14 cellular contexts compared by ENCODE assay signal in the genomic region with DNA sequence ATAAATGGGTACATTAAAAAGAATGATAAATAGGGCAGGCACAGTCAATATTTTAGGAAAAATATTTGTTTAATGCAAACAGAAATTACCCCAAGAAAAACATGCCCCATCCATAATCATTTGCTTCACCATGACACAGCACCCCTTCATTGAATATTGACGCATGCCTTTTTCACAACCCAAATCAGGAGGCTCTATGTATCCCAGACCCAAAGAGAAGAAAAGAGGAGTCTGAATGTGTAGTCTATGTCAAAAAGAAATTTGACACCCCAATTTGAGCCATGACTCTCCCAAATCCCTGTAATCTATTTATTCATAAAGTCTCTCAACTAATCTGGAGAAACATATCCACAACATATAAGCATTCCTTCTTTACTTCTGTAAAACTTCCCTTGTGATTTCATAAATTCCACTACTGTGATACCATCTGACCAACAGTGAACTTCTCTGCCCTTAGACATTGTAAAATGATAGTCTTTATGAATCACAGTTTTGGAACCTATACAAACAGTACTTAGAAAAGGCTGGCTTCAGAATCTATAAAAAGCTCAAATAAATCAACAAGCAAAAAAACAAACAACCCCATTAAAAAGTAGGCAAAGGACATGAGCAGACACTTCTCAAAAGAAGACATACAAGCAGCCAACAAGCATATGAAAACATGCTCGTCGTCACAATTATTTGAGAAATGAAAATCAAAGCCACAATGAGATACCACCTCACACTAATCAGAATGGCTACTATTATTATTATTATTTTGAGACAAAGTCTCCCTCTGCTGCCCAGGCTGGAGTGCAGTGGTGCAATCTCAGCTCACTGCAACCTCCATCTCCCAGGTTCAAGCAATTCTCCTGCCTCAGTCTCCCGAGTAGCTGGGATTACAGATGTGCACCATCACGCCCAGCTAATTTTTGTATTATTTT. TPM values are rescaled to one million over a fixed set of nuclear protein-coding genes. Genes with fewer than 3 reads are reported as not detected.
DNase-seq lines count a peak whose midpoint lies in the region; ATAC-seq, FAIRE-seq and TF ChIP-seq lines count a peak whose summit lies in the region.
"Had no signal": no experiment of that assay in that cellular context is flagged by ENCODE, and none has a peak within 500 bp of the region (broad histone marks: within the 10 kb centered on the region; RNA-seq: fewer than 3 reads in every experiment).

No MANE protein-coding gene starts in this region.

- H3K27ac ChIP-seq in astrocyte (ENCODE audit: low read depth, low read length) (peak overlapping the region; percentile 71), suprapubic skin (no peak overlapping the region), left lung (no peak overlapping the region)
- H3K27ac ChIP-seq: heart right ventricle, WERI-Rb-1 had no signal

- no peak for TF ChIP-seq EP300 in suprapubic skin (IDR thresholded peaks at IDR 0.05)

- H4K20me1 ChIP-seq in astrocyte (ENCODE audit: insufficient read depth, low read length) = no peaks in the 10 kb centered on the region

- TF ChIP-seq CTCF in AG09309 (IDR thresholded peaks at IDR 0.05; ENCODE audit: control insufficient read depth, insufficient read depth, low read depth, low read length, missing control alignments) (no peak), HFFc6 (IDR thresholded peaks at IDR 0.05) (peak; percentile 25; the same call in 1 of the 2 replicates), astrocyte (IDR thresholded peaks at IDR 0.05; ENCODE audit: insufficient read depth, low read depth, low read length) (no peak), suprapubic skin (IDR thresholded peaks at IDR 0.05) (no peak), left lung (IDR thresholded peaks at IDR 0.05) (no peak)

- H3K4me1 ChIP-seq in astrocyte (ENCODE audit: insufficient read depth, low read length) = peaks cover 8% of the 10 kb centered on the region
- H3K4me1 ChIP-seq in suprapubic skin = no peaks in the 10 kb centered on the region
- no peaks in the 10 kb centered on the region for H3K4me1 ChIP-seq in left lung
- H3K4me1 ChIP-seq: Caco-2, heart right ventricle had no signal

- H3K79me2 ChIP-seq in astrocyte (ENCODE audit: insufficient read depth, low read length) = no peaks in the 10 kb centered on the region

- H3K27me3 ChIP-seq in astrocyte (ENCODE audit: insufficient read depth, low read length) (no peaks in the 10 kb centered on the region), suprapubic skin (no peaks in the 10 kb centered on the region), left lung (no peaks in the 10 kb centered on the region)
- H3K27me3 ChIP-seq: heart right ventricle had no signal

- intact Hi-C loops in left lung (cut with DNase I) = no loop called here

- FAIRE-seq in astrocyte (lab: Jason Lieb, UNC) = peak; percentile 56

- peak overlapping the region; percentile 57 for H3K4me2 ChIP-seq in astrocyte (ENCODE audit: low read length)

- DNase-seq in AG09309 (ENCODE audit: low read depth) (peak; percentile 69), HFFc6 (peak; percentile 95), astrocyte (ENCODE audit: low read depth) (peak; percentile 89), iris pigment epithelial cell (ENCODE audit: low read depth) (peak; percentile 94), suprapubic skin (ENCODE audit: low spot score in 2 of 2) (no peak), left lung (no peak)
- DNase-seq in stimulated activated naive CD4-positive, alpha-beta T cell (lab: John Stamatoyannopoulos, UW) = no peak
- DNase-seq: Caco-2; heart right ventricle; naive B cell; NCI-H1436; stimulated activated CD4-positive, alpha-beta T cell treated with anti-CD3 and anti-CD28 coated beads, Interleukin-2, amount 100 ng/mL, for 24 hours; WERI-Rb-1 had no signal

- no peak overlapping the region for H3K4me3 ChIP-seq in AG09309 (ENCODE audit: control insufficient read depth, low read depth, low read length)
- no peak overlapping the region for H3K4me3 ChIP-seq in astrocyte (ENCODE audit: insufficient read depth, low read depth, low read length)
- H3K4me3 ChIP-seq in suprapubic skin = no peak overlapping the region
- no peak overlapping the region for H3K4me3 ChIP-seq in left lung
- H3K4me3 ChIP-seq: heart right ventricle had no signal

- H3K36me3 Mint-ChIP-seq in HFFc6 (ENCODE audit: low read depth) (peaks cover 17% of the 10 kb centered on the region), astrocyte (ENCODE audit: low read depth, unreplicated experiment) (peaks cover 6% of the 10 kb centered on the region)

- H3K4me1 Mint-ChIP-seq in HFFc6 (ENCODE audit: low read depth) = peaks cover 37% of the 10 kb centered on the region
- peaks cover 10% of the 10 kb centered on the region for H3K4me1 Mint-ChIP-seq in astrocyte (ENCODE audit: low read depth, unreplicated experiment)
- H3K4me1 Mint-ChIP-seq: naive B cell had no signal

- no peaks in the 10 kb centered on the region for H3K9me3 Mint-ChIP-seq in HFFc6
- H3K9me3 Mint-ChIP-seq in astrocyte (ENCODE audit: unreplicated experiment) = no peaks in the 10 kb centered on the region

- 85% methylated on average over 5 of the region's 5 CpGs for WGBS in suprapubic skin

- no peak for TF ChIP-seq POLR2A in suprapubic skin (IDR thresholded peaks at IDR 0.05)

- peak overlapping the region; percentile 51 for H3K4me3 Mint-ChIP-seq in HFFc6
- no peak overlapping the region for H3K4me3 Mint-ChIP-seq in astrocyte (ENCODE audit: unreplicated experiment)

- ATAC-seq in left lung = no peak
- ATAC-seq in GM21576 (IDR thresholded peaks at IDR 0.05; ENCODE audit: unreplicated experiment) = no peak
- ATAC-seq: heart right ventricle had no signal

- H3K27me3 Mint-ChIP-seq in HFFc6 (ENCODE audit: insufficient read depth) (no peaks in the 10 kb centered on the region), astrocyte (ENCODE audit: low read depth, unreplicated experiment) (no peaks in the 10 kb centered on the region)
- H3K27me3 Mint-ChIP-seq: naive B cell had no signal

- peak overlapping the region; percentile 78 for H3K27ac Mint-ChIP-seq in HFFc6
- H3K27ac Mint-ChIP-seq in astrocyte (ENCODE audit: unreplicated experiment) = peak overlapping the region; percentile 9

- H3K9me3 ChIP-seq in astrocyte (ENCODE audit: insufficient read depth, low read depth, low read length) (no peaks in the 10 kb centered on the region), suprapubic skin (no peaks in the 10 kb centered on the region), left lung (peaks cover 0 to 3% of the 10 kb centered on the region in 2 donors)
- H3K9me3 ChIP-seq: Caco-2 had no signal

- H2AFZ ChIP-seq in astrocyte (ENCODE audit: low read depth, low read length) = no peak overlapping the region

- H3K36me3 ChIP-seq in astrocyte (ENCODE audit: insufficient read depth, low read length) (peaks cover 10% of the 10 kb centered on the region), suprapubic skin (peaks cover 52% of the 10 kb centered on the region), left lung (peaks cover 0 to 63% of the 10 kb centered on the region in 2 donors)
- H3K36me3 ChIP-seq: WERI-Rb-1 had no signal

- H3K9ac ChIP-seq in astrocyte (ENCODE audit: low read length) = peak overlapping the region; percentile 28

RNA-seq across cellular contexts. Expression of a gene that starts 53.4 kb away (rescaled TPM):
- 10 to 100 TPM; 26.1 to 36.1 (median 31.3) TPM for total RNA-seq in HFFc6 (2021; fragmentation: NEBNext Ultra II Directional; extraction: Animal tissue kit (Norgen Biotek cat#: 25700))
- total RNA-seq in astrocyte (36.7 and 39.6 TPM in 2 replicates), suprapubic skin (10 to 100 TPM; 32.2 to 89.6 (median 36.6) TPM), left lung (10 to 100 TPM; 27.0 to 35.2 TPM)

Comparison
In these comparisons a context has a peak if more than half of its experiments do, and no peak if none do; other contexts are left out.
1. DNase-seq: peak in AG09309 (single experiment), HFFc6 (single experiment), astrocyte (single experiment) and iris pigment epithelial cell (single experiment); none in suprapubic skin (0 of 2), left lung (0 of 2) and stimulated activated naive CD4-positive, alpha-beta T cell (0 of 6).